ENCODE assay signal across 8 cellular contexts in genomic region chr5:36876389-36876964, GRCh38. TPM values are rescaled to one million over a fixed set of nuclear protein-coding genes. Genes with fewer than 3 reads are reported as not detected.
DNase-seq lines count a peak whose midpoint lies in the region; ATAC-seq and TF ChIP-seq lines count a peak whose summit lies in the region.

NIPBL (plus strand) TSS chr5:36876769; CDS start chr5:36953697, 76,928 bp downstream.

- H3K9me3 ChIP-seq in ovary (no peaks in the 10 kb centered on the region), thymus (ENCODE audit: control insufficient read depth) (no peaks in the 10 kb centered on the region)

- peak within 1 kb of the TSS; percentile 99 for H3K27ac Mint-ChIP-seq in activated naive CD4-positive, alpha-beta T cell treated with anti-CD3 and anti-CD28 coated beads, Interleukin-2, amount 50 U/mL, for 72 hours
- H3K27ac Mint-ChIP-seq in glutamatergic neuron (ENCODE audit: unreplicated experiment), result peak within 1 kb of the TSS; percentile 94

- peak within 1 kb of the TSS; percentile 62 for H3K4me3 ChIP-seq in ovary
- H3K4me3 ChIP-seq in thymus (ENCODE audit: low read length), result peak within 1 kb of the TSS; percentile 81

- H3K27me3 Mint-ChIP-seq in glutamatergic neuron (ENCODE audit: unreplicated experiment), result peaks cover 9% of the 10 kb centered on the region

- DNase-seq in GM10266 (ENCODE audit: extremely low spot score) (peak; percentile 88), NCI-H1092 treated with DMSO at 0.1 percent for 48 hours (lab: John Stamatoyannopoulos, UW) (peak; percentile 95), SKM-1 (lab: John Stamatoyannopoulos, UW; ENCODE audit: unreplicated experiment) (peak; percentile 91), glutamatergic neuron (peak; percentile 88), ovary (peak; percentile 88 to 91 (median 90))
- DNase-seq in activated naive CD4-positive, alpha-beta T cell treated with anti-CD3 and anti-CD28 coated beads, Interleukin-2, amount 50 U/mL, for 72 hours (ENCODE audit: low spot score in 2 of 2), result peak; percentile 84 to 90

- ATAC-seq in HG02623 (IDR thresholded peaks at IDR 0.05; ENCODE audit: unreplicated experiment), result peak; percentile 59
- ATAC-seq in activated naive CD4-positive, alpha-beta T cell treated with anti-CD3 and anti-CD28 coated beads, Interleukin-2, amount 50 U/mL, for 72 hours, result peak; percentile 78 to 79

- 0 to 1% (median 0%) methylated on average over 59 to 60 of the region's 60 CpGs for WGBS in ovary, 3 donors
- under 1% methylated on average over 60 of the region's 60 CpGs for WGBS in thymus

- no peak for TF ChIP-seq EP300 in ovary (IDR thresholded peaks at IDR 0.05)

- TF ChIP-seq POLR2A in ovary (IDR thresholded peaks at IDR 0.05), result peak; percentile 82

- H3K36me3 ChIP-seq in ovary (no peaks in the 10 kb centered on the region), thymus (ENCODE audit: control insufficient read depth, insufficient read depth) (no peaks in the 10 kb centered on the region)

- peaks cover 14% of the 10 kb centered on the region for H3K4me1 Mint-ChIP-seq in glutamatergic neuron (ENCODE audit: low read depth, unreplicated experiment)

- H3K4me1 ChIP-seq in ovary (ENCODE audit: insufficient read depth) (peaks cover 4% of the 10 kb centered on the region), thymus (ENCODE audit: control insufficient read depth, insufficient read depth, low read length) (peaks cover 5% of the 10 kb centered on the region)

- no peaks in the 10 kb centered on the region for H3K27me3 ChIP-seq in ovary
- no peaks in the 10 kb centered on the region for H3K27me3 ChIP-seq in thymus (ENCODE audit: control insufficient read depth, insufficient read depth)

- H3K27ac ChIP-seq in ovary (peak within 1 kb of the TSS; percentile 92 to 98), thymus (ENCODE audit: low read depth) (peak within 1 kb of the TSS; percentile 97)

- no peaks in the 10 kb centered on the region for H3K9me3 Mint-ChIP-seq in activated naive CD4-positive, alpha-beta T cell treated with anti-CD3 and anti-CD28 coated beads, Interleukin-2, amount 50 U/mL, for 72 hours
- H3K9me3 Mint-ChIP-seq in glutamatergic neuron (ENCODE audit: unreplicated experiment), result peaks cover 10% of the 10 kb centered on the region

- peaks cover 26 to 29% of the 10 kb centered on the region in 2 donors for H3K36me3 Mint-ChIP-seq in activated naive CD4-positive, alpha-beta T cell treated with anti-CD3 and anti-CD28 coated beads, Interleukin-2, amount 50 U/mL, for 72 hours
- no peaks in the 10 kb centered on the region for H3K36me3 Mint-ChIP-seq in glutamatergic neuron (ENCODE audit: unreplicated experiment)

- TF ChIP-seq CTCF in GM10266 (IDR thresholded peaks at IDR 0.05; ENCODE audit: control insufficient read depth, insufficient read depth, low read depth, missing control alignments) (no peak), glutamatergic neuron (IDR thresholded peaks at IDR 0.05; ENCODE audit: partially characterized antibody, unreplicated experiment) (no peak), ovary (IDR thresholded peaks at IDR 0.05) (peak in 1 of 3 donors; percentile 23)

- H3K4me3 Mint-ChIP-seq in glutamatergic neuron (ENCODE audit: unreplicated experiment), result peak within 1 kb of the TSS; percentile 98

- intact Hi-C loops in ovary (cut with DNase I), result loop anchor here in 2 of 4 donors (10.0 kb wide), 2 partner anchors 68 to 132 kb away; no protein-coding TSS in a partner anchor

RNA-seq across cellular contexts. Expression of gene NIPBL, which starts in this region (rescaled TPM):
- total RNA-seq in activated naive CD4-positive, alpha-beta T cell treated with anti-CD3 and anti-CD28 coated beads, Interleukin-2, amount 50 U/mL, for 72 hours, result 10 to 100 TPM; 46.5 to 65.8 TPM
- total RNA-seq in glutamatergic neuron (ENCODE audit: unreplicated experiment) (81.1 TPM), ovary (10 to 100 TPM; 40.9 to 73.1 (median 63.7) TPM)
- polyA plus RNA-seq in ovary (10 to 100 TPM; 20.8 to 22.8 TPM), thymus (38.4 TPM)

Comparison
In these comparisons a context has a peak if more than half of its experiments do, and no peak if none do; other contexts are left out.
1. Peak in every context shown above with its lines: DNase-seq, ATAC-seq, H3K4me3 ChIP-seq and H3K27ac ChIP-seq.